ENCODE assay signal across 28 cellular contexts in genomic region chr6:89269981-89270380, GRCh38. TPM values are rescaled to one million over a fixed set of nuclear protein-coding genes. Genes with fewer than 3 reads are reported as not detected.
"Had no signal": no experiment of that assay in that cellular context is flagged by ENCODE, and none has a peak within 500 bp of the region (broad histone marks: within the 10 kb centered on the region; RNA-seq: fewer than 3 reads in every experiment).

No MANE protein-coding gene starts in this region.

- DNase-seq: cortex of kidney; dorsolateral prefrontal cortex; effector memory CD4-positive, alpha-beta T cell; heart left ventricle; hippocampal formation; kidney glomerular epithelial cell; mammary epithelial cell; naive thymus-derived CD4-positive, alpha-beta T cell; nephron progenitor cell; posterior cingulate gyrus; sigmoid colon; stimulated activated CD4-positive, alpha-beta T cell treated with anti-CD3 and anti-CD28 coated beads, Interleukin-2, amount 100 ng/mL, for 24 hours; stimulated activated CD4-positive, alpha-beta T cell treated with anti-CD3 and anti-CD28 coated beads, Interleukin-4, amount 100 ng/mL, for 4 hours; stimulated activated naive CD4-positive, alpha-beta T cell; stomach; substantia nigra; transverse colon had no signal

- H3K9me3 ChIP-seq: heart left ventricle, sigmoid colon, stomach, thoracic aorta, transverse colon had no signal

- H3K27me3 ChIP-seq: dorsolateral prefrontal cortex, heart left ventricle, sigmoid colon, stomach, transverse colon had no signal

- H3K27ac ChIP-seq: dorsolateral prefrontal cortex, heart left ventricle, sigmoid colon, skin epidermis, stomach, thoracic aorta, transverse colon had no signal

- FAIRE-seq: endometrium, frontal cortex had no signal

- H3K27ac Mint-ChIP-seq: naive thymus-derived CD4-positive, alpha-beta T cell; nephron progenitor cell had no signal

- H3K9me3 Mint-ChIP-seq: naive thymus-derived CD4-positive, alpha-beta T cell; nephron progenitor cell had no signal

- H3K4me1 ChIP-seq: sigmoid colon, stomach, transverse colon had no signal

- H3K4me3 Mint-ChIP-seq: naive thymus-derived CD4-positive, alpha-beta T cell; nephron progenitor cell had no signal

- H3K36me3 Mint-ChIP-seq: naive thymus-derived CD4-positive, alpha-beta T cell had no signal

RNA-seq across cellular contexts. Expression of gene GABRR2, which starts 45.1 kb away (rescaled TPM):
- total RNA-seq: esophagus mucosa, mammary epithelial cell had no signal
- polyA plus RNA-seq: mammary epithelial cell; naive thymus-derived CD4-positive, alpha-beta T cell had no signal

RNA-seq across cellular contexts. Expression of gene GABRR1, which starts 52.8 kb away (rescaled TPM):
- total RNA-seq: dorsolateral prefrontal cortex; fibroblast of lung; frontal cortex; glomerular endothelial cell; heart left ventricle; mammary epithelial cell; mesenteric fat pad; naive thymus-derived CD4-positive, alpha-beta T cell; omental fat pad; pulmonary artery endothelial cell; sigmoid colon; urinary bladder had no signal
- polyA plus RNA-seq: fibroblast of lung; heart left ventricle; mammary epithelial cell; naive thymus-derived CD4-positive, alpha-beta T cell had no signal
